ENCODE assay signal across 31 cellular contexts in genomic region chr14:104278214-104278534, GRCh38.
"Had no signal": no experiment of that assay in that cellular context is flagged by ENCODE, and none has a peak within 500 bp of the region (broad histone marks: within the 10 kb centered on the region; RNA-seq: fewer than 3 reads in every experiment).

No MANE protein-coding gene starts in this region.

- H3K4me1 Mint-ChIP-seq: activated CD4-positive, alpha-beta T cell treated with anti-CD3 and anti-CD28 coated beads for 36 hours; activated CD8-positive, alpha-beta memory T cell treated with anti-CD3 and anti-CD28 coated beads, Interleukin-2, amount 10 ng/mL, durations not matched to agents 7 days and 5 days; activated naive CD8-positive, alpha-beta T cell treated with anti-CD3 and anti-CD28 coated beads, Interleukin-2, amount 10 ng/mL, durations not matched to agents 7 days and 5 days; stimulated activated effector memory CD8-positive, alpha-beta T cell treated with anti-CD3 and anti-CD28 coated beads, Interleukin-12 subunit alpha, Interleukin-12 subunit beta, amount 100 ng/mL, for 72 hours had no signal

- H3K4me3 ChIP-seq: esophagus squamous epithelium, mucosa of descending colon, sigmoid colon, upper lobe of left lung had no signal

- H3K4me3 Mint-ChIP-seq: activated CD4-positive, alpha-beta T cell treated with anti-CD3 and anti-CD28 coated beads for 36 hours; activated CD8-positive, alpha-beta memory T cell treated with anti-CD3 and anti-CD28 coated beads, Interleukin-2, amount 10 ng/mL, durations not matched to agents 7 days and 5 days; activated CD8-positive, alpha-beta T cell treated with anti-CD3 and anti-CD28 coated beads, Interleukin-2, amount 10 ng/mL, durations not matched to agents 7 days and 5 days; activated naive CD4-positive, alpha-beta T cell treated with anti-CD3 and anti-CD28 coated beads for 36 hours; activated naive CD8-positive, alpha-beta T cell treated with anti-CD3 and anti-CD28 coated beads, Interleukin-2, amount 10 ng/mL, durations not matched to agents 7 days and 5 days; natural killer cell treated with Interleukin-12 subunit alpha and Interleukin-12 subunit beta and Interleukin-15 and Interleukin-18, amount 100 ng/mL, for 72 hours; stimulated activated effector memory CD8-positive, alpha-beta T cell treated with anti-CD3 and anti-CD28 coated beads, Interleukin-12 subunit alpha, Interleukin-12 subunit beta, amount 100 ng/mL, for 72 hours; stimulated activated naive CD8-positive, alpha-beta T cell treated with anti-CD3 and anti-CD28 coated beads, Interleukin-15, Interleukin-2, amounts not matched to agents 100 ng/mL and 50 ng/mL, for 24 hours; T-helper 17 cell had no signal

- H3K9me3 ChIP-seq: esophagus squamous epithelium, mucosa of descending colon, sigmoid colon, upper lobe of left lung had no signal

- H3K27me3 ChIP-seq: sigmoid colon, upper lobe of left lung had no signal

- FAIRE-seq: astrocyte, colon, endometrium, islet of Langerhans, small intestine had no signal

- ATAC-seq: activated CD4-positive, alpha-beta T cell treated with anti-CD3 and anti-CD28 coated beads for 36 hours; activated CD8-positive, alpha-beta memory T cell treated with anti-CD3 and anti-CD28 coated beads, Interleukin-2, amount 10 ng/mL, durations not matched to agents 7 days and 5 days; activated CD8-positive, alpha-beta T cell treated with anti-CD3 and anti-CD28 coated beads, Interleukin-2, amount 10 ng/mL, durations not matched to agents 7 days and 5 days; left cardiac atrium; left ventricle myocardium superior; mucosa of descending colon; T-helper 17 cell had no signal

- H3K36me3 Mint-ChIP-seq: activated CD8-positive, alpha-beta memory T cell treated with anti-CD3 and anti-CD28 coated beads, Interleukin-2, amount 10 ng/mL, durations not matched to agents 7 days and 5 days; activated naive CD8-positive, alpha-beta T cell treated with anti-CD3 and anti-CD28 coated beads, Interleukin-2, amount 10 ng/mL, durations not matched to agents 7 days and 5 days; natural killer cell treated with Interleukin-12 subunit alpha and Interleukin-12 subunit beta and Interleukin-15 and Interleukin-18, amount 100 ng/mL, for 72 hours; stimulated activated effector memory CD8-positive, alpha-beta T cell treated with anti-CD3 and anti-CD28 coated beads, Interleukin-12 subunit alpha, Interleukin-12 subunit beta, amount 100 ng/mL, for 72 hours had no signal

- DNase-seq: activated CD4-positive, alpha-beta T cell treated with anti-CD3 and anti-CD28 coated beads for 36 hours; activated CD8-positive, alpha-beta memory T cell treated with anti-CD3 and anti-CD28 coated beads, Interleukin-2, amount 10 ng/mL, durations not matched to agents 7 days and 5 days; activated CD8-positive, alpha-beta T cell treated with anti-CD3 and anti-CD28 coated beads, Interleukin-2, amount 10 ng/mL, durations not matched to agents 7 days and 5 days; activated effector memory CD4-positive, alpha-beta T cell treated with Interleukin-2 at 50 U/mL for 16 hours; activated naive CD4-positive, alpha-beta T cell treated with anti-CD3 and anti-CD28 coated beads for 36 hours; central memory CD4-positive, alpha-beta T cell; dermis blood vessel endothelial cell; effector CD8-positive, alpha-beta T cell; esophagus squamous epithelium; foreskin melanocyte; left cardiac atrium; left ventricle myocardium superior; sigmoid colon; small intestine; stimulated activated CD4-positive, alpha-beta T cell treated with anti-CD3 and anti-CD28 coated beads, Interleukin-4, amount 100 ng/mL, for 24 hours; substantia nigra; SW 1271; T1000; WERI-Rb-1 had no signal

- H3K27ac Mint-ChIP-seq: activated CD4-positive, alpha-beta T cell treated with anti-CD3 and anti-CD28 coated beads for 36 hours; activated CD8-positive, alpha-beta memory T cell treated with anti-CD3 and anti-CD28 coated beads, Interleukin-2, amount 10 ng/mL, durations not matched to agents 7 days and 5 days; activated CD8-positive, alpha-beta T cell treated with anti-CD3 and anti-CD28 coated beads, Interleukin-2, amount 10 ng/mL, durations not matched to agents 7 days and 5 days; activated naive CD4-positive, alpha-beta T cell treated with anti-CD3 and anti-CD28 coated beads for 36 hours; activated naive CD8-positive, alpha-beta T cell treated with anti-CD3 and anti-CD28 coated beads, Interleukin-2, amount 10 ng/mL, durations not matched to agents 7 days and 5 days; natural killer cell treated with Interleukin-12 subunit alpha and Interleukin-12 subunit beta and Interleukin-15 and Interleukin-18, amount 100 ng/mL, for 72 hours; stimulated activated naive CD8-positive, alpha-beta T cell treated with anti-CD3 and anti-CD28 coated beads, Interleukin-15, Interleukin-2, amounts not matched to agents 100 ng/mL and 50 ng/mL, for 24 hours; T-helper 17 cell had no signal

- H3K36me3 ChIP-seq: esophagus squamous epithelium, sigmoid colon, upper lobe of left lung, WERI-Rb-1 had no signal

- H3K27ac ChIP-seq: epithelial cell of prostate, esophagus squamous epithelium, sigmoid colon, upper lobe of left lung, WERI-Rb-1 had no signal

- H3K9me3 Mint-ChIP-seq: activated naive CD4-positive, alpha-beta T cell treated with anti-CD3 and anti-CD28 coated beads for 36 hours; activated naive CD8-positive, alpha-beta T cell treated with anti-CD3 and anti-CD28 coated beads, Interleukin-2, amount 10 ng/mL, durations not matched to agents 7 days and 5 days; natural killer cell treated with Interleukin-12 subunit alpha and Interleukin-12 subunit beta and Interleukin-15 and Interleukin-18, amount 100 ng/mL, for 72 hours; stimulated activated effector memory CD8-positive, alpha-beta T cell treated with anti-CD3 and anti-CD28 coated beads, Interleukin-12 subunit alpha, Interleukin-12 subunit beta, amount 100 ng/mL, for 72 hours; stimulated activated naive CD8-positive, alpha-beta T cell treated with anti-CD3 and anti-CD28 coated beads, Interleukin-15, Interleukin-2, amounts not matched to agents 100 ng/mL and 50 ng/mL, for 24 hours had no signal
